25 cellular contexts compared by ENCODE assay signal in genomic region chr4:123653211-123653610, GRCh38.
"Had no signal": no experiment of that assay in that cellular context is flagged by ENCODE, and none has a peak within 500 bp of the region (broad histone marks: within the 10 kb centered on the region; RNA-seq: fewer than 3 reads in every experiment).

No MANE protein-coding gene starts in this region.

- H3K4me3 ChIP-seq: body of pancreas, cardiac muscle cell, left lung, sigmoid colon, smooth muscle cell, vagina had no signal

- H3K27me3 ChIP-seq: body of pancreas, cardiac muscle cell, left lung, sigmoid colon, vagina had no signal

- H3K4me2 ChIP-seq: smooth muscle cell had no signal

- H3K27ac ChIP-seq: body of pancreas, cardiac muscle cell, left lung, vagina, WERI-Rb-1 had no signal

- H3K9me3 ChIP-seq: body of pancreas, sigmoid colon had no signal

- H3K36me3 ChIP-seq: cardiac muscle cell, left lung, sigmoid colon, vagina, WERI-Rb-1 had no signal

- ATAC-seq: activated CD8-positive, alpha-beta memory T cell treated with anti-CD3 and anti-CD28 coated beads, Interleukin-2, amount 10 ng/mL, durations not matched to agents 7 days and 5 days; activated CD8-positive, alpha-beta T cell treated with anti-CD3 and anti-CD28 coated beads for 36 hours; activated naive CD8-positive, alpha-beta T cell treated with anti-CD3 and anti-CD28 coated beads, Interleukin-2, amount 50 U/mL, for 24 hours; body of pancreas; left lung; naive thymus-derived CD4-positive, alpha-beta T cell; stimulated activated memory B cell treated with anti-CD40 and anti-IgM and Interleukin-4, amounts not matched to agents 10 μg/mL and 1 μg/mL and 100 μg/mL, for 72 hours had no signal

- DNase-seq: activated CD4-positive, alpha-beta T cell treated with anti-CD3 and anti-CD28 coated beads, Interleukin-2, amount 10 ng/mL, durations not matched to agents 7 days and 5 days; activated CD4-positive, CD25-positive, alpha-beta regulatory T cell treated with anti-CD3 and anti-CD28 coated beads, Interleukin-2, amount 50 U/mL, for 72 hours; activated CD8-positive, alpha-beta memory T cell treated with anti-CD3 and anti-CD28 coated beads, Interleukin-2, amount 10 ng/mL, durations not matched to agents 7 days and 5 days; activated CD8-positive, alpha-beta T cell treated with anti-CD3 and anti-CD28 coated beads for 36 hours; activated gamma-delta T cell; activated naive CD4-positive, alpha-beta T cell treated with anti-CD3 and anti-CD28 coated beads, Interleukin-2, amount 50 U/mL, for 16 hours; activated naive CD8-positive, alpha-beta T cell treated with anti-CD3 and anti-CD28 coated beads, Interleukin-2, amount 50 U/mL, for 24 hours; activated T-cell treated with anti-CD3 and anti-CD28 coated beads for 4 hours; body of pancreas; effector CD8-positive, alpha-beta T cell; immature natural killer cell; kidney glomerular epithelial cell; left lung; naive thymus-derived CD4-positive, alpha-beta T cell; occipital lobe; posterior cingulate gyrus; sigmoid colon; stimulated activated CD4-positive, alpha-beta T cell treated with anti-CD3 and anti-CD28 coated beads, Interleukin-15, amount 100 ng/mL, for 24 hours; T-helper 2 cell; trophoblast cell; WERI-Rb-1 had no signal
